Comparison of ENCODE assay signal across 8 cellular contexts in genomic region chr14:81169267-81169666, GRCh38. TPM values are rescaled to one million over a fixed set of nuclear protein-coding genes. Genes with fewer than 3 reads are reported as not detected.
A peak's percentile ranks its signal among the peaks of the same experiment; 100 is the strongest.
DNase-seq lines count a peak whose midpoint lies in the region; TF ChIP-seq lines count a peak whose summit lies in the region.

No MANE protein-coding gene starts in this region.

- no peaks in the 10 kb centered on the region for H3K27me3 Mint-ChIP-seq in activated naive CD4-positive, alpha-beta T cell treated with anti-CD3 and anti-CD28 coated beads, Interleukin-2, amount 50 U/mL, for 24 hours
- no peaks in the 10 kb centered on the region for H3K27me3 Mint-ChIP-seq in MCF 10A (ENCODE audit: insufficient read depth, unreplicated experiment)
- no peaks in the 10 kb centered on the region for H3K27me3 Mint-ChIP-seq in type B pancreatic cell

- POLR2A ChIA-PET in MCF 10A (lab: Yijun Ruan, JAX): interaction anchor here (0.7 to 2.3 kb wide), 4 partner anchors 50 to 228 kb away, joined by 3 to 12 read pairs (median 5); partner anchors contain the start of gene CEP128

- peak overlapping the region; percentile 93 to 97 for H3K27ac ChIP-seq in mucosa of rectum (ENCODE audit: low read depth in 2 of 2, low read length in 2 of 2)

- H3K9ac ChIP-seq in mucosa of rectum (ENCODE audit: low read depth in 1 of 2, low read length in 2 of 2): peak overlapping the region; percentile 79 to 82

- CTCF ChIA-PET in MCF 10A (lab: Yijun Ruan, JAX): interaction anchor here (0.6 to 5.0 kb wide), 17 partner anchors 10 to 297 kb away, joined by 3 to 60 read pairs (median 7); partner anchors contain the start of gene TSHR

- H3K4me1 Mint-ChIP-seq in activated naive CD4-positive, alpha-beta T cell treated with anti-CD3 and anti-CD28 coated beads, Interleukin-2, amount 50 U/mL, for 24 hours: peaks cover 32% of the 10 kb centered on the region
- peaks cover 22% of the 10 kb centered on the region for H3K4me1 Mint-ChIP-seq in MCF 10A (ENCODE audit: insufficient read depth, unreplicated experiment)
- peaks cover 12% of the 10 kb centered on the region for H3K4me1 Mint-ChIP-seq in type B pancreatic cell (ENCODE audit: unreplicated experiment)

- no peaks in the 10 kb centered on the region for H3K9me3 Mint-ChIP-seq in activated naive CD4-positive, alpha-beta T cell treated with anti-CD3 and anti-CD28 coated beads, Interleukin-2, amount 50 U/mL, for 24 hours
- H3K9me3 Mint-ChIP-seq in MCF 10A (ENCODE audit: unreplicated experiment) (no peaks in the 10 kb centered on the region), type B pancreatic cell (no peaks in the 10 kb centered on the region)

- TF ChIP-seq CTCF in MCF 10A (IDR thresholded peaks at IDR 0.05; ENCODE audit: unreplicated experiment): no peak
- TF ChIP-seq CTCF in type B pancreatic cell (conservative IDR thresholded peaks at IDR 0.05): no peak

- H3K4me3 Mint-ChIP-seq in activated naive CD4-positive, alpha-beta T cell treated with anti-CD3 and anti-CD28 coated beads, Interleukin-2, amount 50 U/mL, for 24 hours: peak overlapping the region; percentile 91
- peak overlapping the region; percentile 80 for H3K4me3 Mint-ChIP-seq in MCF 10A (ENCODE audit: unreplicated experiment)
- H3K4me3 Mint-ChIP-seq in type B pancreatic cell: peak overlapping the region; percentile 95

- no peaks in the 10 kb centered on the region for H3K36me3 Mint-ChIP-seq in activated naive CD4-positive, alpha-beta T cell treated with anti-CD3 and anti-CD28 coated beads, Interleukin-2, amount 50 U/mL, for 24 hours
- no peaks in the 10 kb centered on the region for H3K36me3 Mint-ChIP-seq in MCF 10A (ENCODE audit: insufficient read depth, unreplicated experiment)
- H3K36me3 Mint-ChIP-seq in type B pancreatic cell: no peaks in the 10 kb centered on the region

- DNase-seq in activated naive CD4-positive, alpha-beta T cell treated with anti-CD3 and anti-CD28 coated beads, Interleukin-2, amount 50 U/mL, for 16 hours: no peak
- DNase-seq in MCF 10A (ENCODE audit: unreplicated experiment): no peak
- DNase-seq in type B pancreatic cell (ENCODE audit: extremely low spot score, unreplicated experiment): no peak
- DNase-seq in NCI-H69 (lab: John Stamatoyannopoulos, UW): no peak
- no peak for DNase-seq in Kasumi-1 (lab: John Stamatoyannopoulos, UW)
- DNase-seq in SHP77 treated with DMSO at 0.1 percent for 48 hours (lab: John Stamatoyannopoulos, UW): no peak

- H3K27me3 ChIP-seq in mucosa of rectum (ENCODE audit: control insufficient read depth in 2 of 2, insufficient read depth in 2 of 2, low read length in 2 of 2): no peaks in the 10 kb centered on the region

- no peaks in the 10 kb centered on the region for H3K9me3 ChIP-seq in mucosa of rectum (ENCODE audit: control insufficient read depth in 2 of 2, low read length in 2 of 2)

- intact Hi-C loops in MCF 10A (cut with micrococcal nuclease): no loop called here

- no peaks in the 10 kb centered on the region for H3K36me3 ChIP-seq in mucosa of rectum (ENCODE audit: control insufficient read depth in 2 of 2, insufficient read depth in 2 of 2, low read length in 2 of 2)

- H3K27ac Mint-ChIP-seq in activated naive CD4-positive, alpha-beta T cell treated with anti-CD3 and anti-CD28 coated beads, Interleukin-2, amount 50 U/mL, for 24 hours: peak overlapping the region; percentile 98
- H3K27ac Mint-ChIP-seq in MCF 10A (ENCODE audit: low read depth, unreplicated experiment) (peak overlapping the region; percentile 78), type B pancreatic cell (peak overlapping the region; percentile 95)

- peak overlapping the region; percentile 81 to 84 for H3K4me3 ChIP-seq in mucosa of rectum (ENCODE audit: low read length in 2 of 2)

- no TSS peak for BruUV-seq in MCF 10A (replicated peaks; lab: Mats Ljungman, UMichigan)

- peaks cover 7 to 12% of the 10 kb centered on the region in 2 donors for H3K4me1 ChIP-seq in mucosa of rectum (ENCODE audit: control insufficient read depth in 2 of 2, insufficient read depth in 2 of 2, low read length in 2 of 2)

RNA-seq across cellular contexts. Expression of gene GTF2A1, which starts 51.5 kb away (rescaled TPM):
- total RNA-seq in MCF 10A (2022) (35.0 and 49.4 TPM in 2 replicates), type B pancreatic cell (ENCODE audit: low replicate concordance) (31.4 and 40.9 TPM in 2 replicates)
